Comparison of ENCODE assay signal across 9 cellular contexts in the genomic region with DNA sequence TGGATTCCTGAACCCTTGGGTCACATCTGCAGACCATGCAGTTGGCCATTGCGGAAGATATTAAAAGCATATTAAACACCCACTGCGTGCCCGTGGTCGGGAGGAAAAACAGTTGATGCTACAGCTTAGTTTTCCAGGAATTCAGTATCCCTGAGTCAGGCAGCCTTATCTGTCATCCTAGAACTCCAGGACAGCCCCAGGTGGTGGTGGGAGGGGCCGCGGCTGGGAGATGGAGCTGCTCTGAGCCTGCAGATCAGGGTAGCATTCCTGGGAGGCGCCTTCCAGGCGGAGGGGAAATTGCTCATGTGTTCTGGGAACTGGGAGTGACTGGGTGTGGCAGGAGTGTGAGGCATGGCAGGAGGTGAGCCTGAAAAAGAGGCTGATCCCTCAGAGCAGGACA.
A peak's percentile ranks its signal among the peaks of the same experiment; 100 is the strongest.
DNase-seq lines count a peak whose midpoint lies in the region; ATAC-seq and TF ChIP-seq lines count a peak whose summit lies in the region.
"Had no signal": no experiment of that assay in that cellular context is flagged by ENCODE, and none has a peak within 500 bp of the region (broad histone marks: within the 10 kb centered on the region; RNA-seq: fewer than 3 reads in every experiment).

No MANE protein-coding gene starts in this region.

- H3K4me3 ChIP-seq in BE2C (ENCODE audit: low read depth, low read length) (no peak overlapping the region), mesenchymal stem cell (ENCODE audit: insufficient read depth in 1 of 2, low read depth in 1 of 2, low read length in 2 of 2) (no peak overlapping the region)

- ATAC-seq in HG03045 (IDR thresholded peaks at IDR 0.05; ENCODE audit: unreplicated experiment): no peak
- no peak for ATAC-seq in GM18868 (IDR thresholded peaks at IDR 0.05; ENCODE audit: unreplicated experiment)

- no peak for TF ChIP-seq EP300 in Ishikawa (IDR thresholded peaks at IDR 0.05; ENCODE audit: borderline replicate concordance)

- H3K4ac ChIP-seq in mesenchymal stem cell (ENCODE audit: low read depth in 1 of 2, low read length in 2 of 2): no peak overlapping the region

- no peak overlapping the region for H2AK5ac ChIP-seq in mesenchymal stem cell (ENCODE audit: low read length, severe bottlenecking)

- H3K79me1 ChIP-seq in mesenchymal stem cell (replicated peaks; ENCODE audit: low read length, poor library complexity, severe bottlenecking): peaks cover 11% of the 10 kb centered on the region

- H3K9me3 ChIP-seq in BE2C: no peaks in the 10 kb centered on the region
- no peaks in the 10 kb centered on the region for H3K9me3 ChIP-seq in mesenchymal stem cell (ENCODE audit: control insufficient read depth, low read length)

- H2BK12ac ChIP-seq in mesenchymal stem cell (ENCODE audit: low read length in 2 of 2): no peak overlapping the region

- H3K14ac ChIP-seq in mesenchymal stem cell (ENCODE audit: low read length in 2 of 2): no peak overlapping the region

- no peak overlapping the region for H3K9ac ChIP-seq in mesenchymal stem cell (ENCODE audit: low read length)

- H3K36me3 ChIP-seq in BE2C (no peaks in the 10 kb centered on the region; the same call in 1 of the 2 replicates), mesenchymal stem cell (ENCODE audit: control insufficient read depth in 1 of 2, insufficient read depth in 2 of 2, low read depth in 1 of 2, low read length in 2 of 2) (peaks cover 2 to 5% of the 10 kb centered on the region in 2 experiments)

- no peak overlapping the region for H2BK120ac ChIP-seq in mesenchymal stem cell (ENCODE audit: low read depth, low read length)

- WGBS in mesenchymal stem cell: 35% methylated on average over 8 of the region's 8 CpGs

- H3K23ac ChIP-seq in mesenchymal stem cell (ENCODE audit: low read length in 2 of 2): no peak overlapping the region

- peaks cover 9% of the 10 kb centered on the region for H3K4me1 ChIP-seq in BE2C
- H3K4me1 ChIP-seq in mesenchymal stem cell (ENCODE audit: control insufficient read depth, insufficient read depth, low read depth, low read length): peaks cover 21% of the 10 kb centered on the region

- no peak overlapping the region for H4K8ac ChIP-seq in mesenchymal stem cell (ENCODE audit: low read length)

- H3K27ac ChIP-seq in mesenchymal stem cell (ENCODE audit: low read length, poor library complexity, severe bottlenecking): no peak overlapping the region

- no peak overlapping the region for H2AFZ ChIP-seq in mesenchymal stem cell (ENCODE audit: low read depth, low read length)

- peak overlapping the region; percentile 11 for H4K91ac ChIP-seq in mesenchymal stem cell (ENCODE audit: low read length)

- no peaks in the 10 kb centered on the region for H3K27me3 ChIP-seq in BE2C
- no peaks in the 10 kb centered on the region for H3K27me3 ChIP-seq in mesenchymal stem cell (ENCODE audit: control insufficient read depth in 1 of 2, insufficient read depth in 1 of 2, low read length in 2 of 2)

- H3K18ac ChIP-seq in mesenchymal stem cell (ENCODE audit: low read depth in 1 of 2, low read length in 2 of 2): no peak overlapping the region

- H2BK15ac ChIP-seq in mesenchymal stem cell (ENCODE audit: low read depth, poor library complexity, severe bottlenecking): no peak overlapping the region

- DNase-seq in BE2C (peak; percentile 74), ecto neural progenitor cell (ENCODE audit: low spot score) (peak; percentile 62), mesenchymal stem cell (peak; percentile 32), GM19240 (ENCODE audit: insufficient read length, low spot score) (no peak)
- no peak for DNase-seq in activated CD4-positive, alpha-beta T cell treated with anti-CD3 and anti-CD28 coated beads, Interleukin-2, amount 50 U/mL, for 1 hour
- DNase-seq: activated CD4-positive, alpha-beta T cell treated with anti-CD3 and anti-CD28 coated beads, Interleukin-2, amount 10 ng/mL, durations not matched to agents 24 days and 14 days had no signal

- no peak for TF ChIP-seq CTCF in BE2C (IDR thresholded peaks at IDR 0.05; ENCODE audit: low read depth, low read length)

- TF ChIP-seq RAD21 in Ishikawa (IDR thresholded peaks at IDR 0.05; ENCODE audit: low read depth): no peak

- H3K4me2 ChIP-seq in mesenchymal stem cell (ENCODE audit: low read length, poor library complexity, severe bottlenecking): no peak overlapping the region

- H2BK5ac ChIP-seq in mesenchymal stem cell (ENCODE audit: low read depth, low read length, poor library complexity, severe bottlenecking): no peak overlapping the region

TF ChIP-seq in Ishikawa, 13 proteins besides CTCF, POLR2A, EP300 and RAD21:
- TF ChIP-seq, protein P1, sequence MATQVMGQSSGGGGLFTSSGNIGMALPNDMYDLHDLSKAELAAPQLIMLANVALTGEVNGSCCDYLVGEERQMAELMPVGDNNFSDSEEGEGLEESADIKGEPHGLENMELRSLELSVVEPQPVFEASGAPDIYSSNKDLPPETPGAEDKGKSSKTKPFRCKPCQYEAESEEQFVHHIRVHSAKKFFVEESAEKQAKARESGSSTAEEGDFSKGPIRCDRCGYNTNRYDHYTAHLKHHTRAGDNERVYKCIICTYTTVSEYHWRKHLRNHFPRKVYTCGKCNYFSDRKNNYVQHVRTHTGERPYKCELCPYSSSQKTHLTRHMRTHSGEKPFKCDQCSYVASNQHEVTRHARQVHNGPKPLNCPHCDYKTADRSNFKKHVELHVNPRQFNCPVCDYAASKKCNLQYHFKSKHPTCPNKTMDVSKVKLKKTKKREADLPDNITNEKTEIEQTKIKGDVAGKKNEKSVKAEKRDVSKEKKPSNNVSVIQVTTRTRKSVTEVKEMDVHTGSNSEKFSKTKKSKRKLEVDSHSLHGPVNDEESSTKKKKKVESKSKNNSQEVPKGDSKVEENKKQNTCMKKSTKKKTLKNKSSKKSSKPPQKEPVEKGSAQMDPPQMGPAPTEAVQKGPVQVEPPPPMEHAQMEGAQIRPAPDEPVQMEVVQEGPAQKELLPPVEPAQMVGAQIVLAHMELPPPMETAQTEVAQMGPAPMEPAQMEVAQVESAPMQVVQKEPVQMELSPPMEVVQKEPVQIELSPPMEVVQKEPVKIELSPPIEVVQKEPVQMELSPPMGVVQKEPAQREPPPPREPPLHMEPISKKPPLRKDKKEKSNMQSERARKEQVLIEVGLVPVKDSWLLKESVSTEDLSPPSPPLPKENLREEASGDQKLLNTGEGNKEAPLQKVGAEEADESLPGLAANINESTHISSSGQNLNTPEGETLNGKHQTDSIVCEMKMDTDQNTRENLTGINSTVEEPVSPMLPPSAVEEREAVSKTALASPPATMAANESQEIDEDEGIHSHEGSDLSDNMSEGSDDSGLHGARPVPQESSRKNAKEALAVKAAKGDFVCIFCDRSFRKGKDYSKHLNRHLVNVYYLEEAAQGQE (IDR thresholded peaks at IDR 0.05; ENCODE audit: low read depth): no peak
- peak; percentile 28; the same call in 1 of the 2 replicates for TF ChIP-seq MAX (IDR thresholded peaks at IDR 0.05)
- TF ChIP-seq CEBPB (IDR thresholded peaks at IDR 0.05): no peak

Comparison
In these comparisons a context has a peak if more than half of its experiments do, and no peak if none do; other contexts are left out.
1. DNase-seq: peak in BE2C (single experiment), ecto neural progenitor cell (single experiment) and mesenchymal stem cell (single experiment); none in activated CD4-positive, alpha-beta T cell treated with anti-CD3 and anti-CD28 coated beads, Interleukin-2, amount 50 U/mL, for 1 hour (single experiment) and GM19240 (single experiment).